ENCODE assay signal across 9 cellular contexts in the genomic region with DNA sequence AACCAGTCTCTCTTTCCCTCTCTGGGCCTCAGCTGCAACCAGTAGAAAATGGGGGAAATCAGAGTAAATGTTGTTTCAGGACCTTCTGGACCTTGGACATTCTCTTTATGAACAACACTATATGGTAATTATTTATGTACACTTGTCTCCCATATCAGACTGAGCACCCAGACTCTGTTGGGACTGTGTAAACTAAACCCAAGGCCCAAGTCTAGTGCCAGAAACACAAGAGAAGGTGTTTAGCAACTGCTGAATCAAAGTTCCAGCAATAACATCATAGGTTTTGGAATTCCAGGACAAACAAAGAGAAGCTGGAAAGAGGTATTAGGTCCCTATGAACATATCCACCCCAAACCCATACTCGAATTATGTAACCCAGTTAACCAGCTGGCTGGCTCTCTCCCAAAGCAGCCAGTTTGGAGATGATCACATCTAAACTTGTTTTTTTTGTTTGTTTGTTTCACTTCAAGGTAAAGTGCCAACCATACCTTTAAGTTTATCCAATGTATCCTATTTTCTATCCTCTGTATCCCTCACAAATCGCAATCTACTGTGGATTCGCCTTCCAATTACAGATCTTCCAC. TPM values are rescaled to one million over a fixed set of nuclear protein-coding genes. Genes with fewer than 3 reads are reported as not detected.
A peak's percentile ranks its signal among the peaks of the same experiment; 100 is the strongest.
DNase-seq lines count a peak whose midpoint lies in the region; ATAC-seq and TF ChIP-seq lines count a peak whose summit lies in the region.
"Had no signal": no experiment of that assay in that cellular context is flagged by ENCODE, and none has a peak within 500 bp of the region (broad histone marks: within the 10 kb centered on the region; RNA-seq: fewer than 3 reads in every experiment).

No MANE protein-coding gene starts in this region.

- H3F3A ChIP-seq in DOHH2 (ENCODE audit: control insufficient read depth, insufficient read depth) (peaks cover 25% of the 10 kb centered on the region; the same call in 1 of the 2 replicates), PC-3 (ENCODE audit: low read length, unreplicated experiment) (no peaks in the 10 kb centered on the region), neural progenitor cell (ENCODE audit: low read depth) (peaks cover 44% of the 10 kb centered on the region)

- CTCF ChIA-PET in PC-3 (lab: Charles Lee) = no interaction called here

- H3K36me3 Mint-ChIP-seq in neural progenitor cell = no peaks in the 10 kb centered on the region

- H3K4me3 ChIP-seq in DOHH2 (ENCODE audit: low read length) = peak overlapping the region; percentile 88; the same call in 1 of the 2 replicates
- no peak overlapping the region for H3K4me3 ChIP-seq in PC-3 (ENCODE audit: low read length)
- H3K4me3 ChIP-seq in effector memory CD4-positive, alpha-beta T cell (ENCODE audit: insufficient read depth, low read depth, low read length, poor library complexity, severe bottlenecking) = no peak overlapping the region
- H3K4me3 ChIP-seq in neural progenitor cell = peak overlapping the region; percentile 75
- no peak overlapping the region for H3K4me3 ChIP-seq in BE2C (ENCODE audit: low read depth, low read length)

- no peak overlapping the region for H3K27ac Mint-ChIP-seq in neural progenitor cell

- H3K9me3 ChIP-seq in DOHH2 (ENCODE audit: control insufficient read depth, insufficient read depth, low read length) (no peaks in the 10 kb centered on the region), PC-3 (ENCODE audit: low read length) (no peaks in the 10 kb centered on the region), neural progenitor cell (ENCODE audit: low read depth) (no peaks in the 10 kb centered on the region), BE2C (no peaks in the 10 kb centered on the region)
- no peaks in the 10 kb centered on the region for H3K9me3 ChIP-seq in effector memory CD4-positive, alpha-beta T cell (ENCODE audit: control insufficient read depth, low read length)
- H3K9me3 ChIP-seq: adrenal gland had no signal

- POLR2A ChIA-PET in PC-3 (lab: Charles Lee; ENCODE audit: unreplicated experiment) = no interaction called here

- H4K20me1 ChIP-seq in DOHH2 (ENCODE audit: control insufficient read depth, insufficient read depth, low read depth, low read length) (peaks cover 14% of the 10 kb centered on the region; the same call in 1 of the 2 replicates), PC-3 (ENCODE audit: low read length) (no peaks in the 10 kb centered on the region), neural progenitor cell (ENCODE audit: low read depth) (peaks cover 50% of the 10 kb centered on the region)

- H3K79me2 ChIP-seq in DOHH2 (ENCODE audit: control insufficient read depth, low read length) = peaks cover 52% of the 10 kb centered on the region
- peaks cover 31% of the 10 kb centered on the region for H3K79me2 ChIP-seq in PC-3 (ENCODE audit: low read length)
- H3K79me2 ChIP-seq in neural progenitor cell (ENCODE audit: low read depth) = peaks cover 90% of the 10 kb centered on the region

- DNase-seq in PC-3 (no peak), neural progenitor cell (ENCODE audit: low spot score) (no peak), NCI-H2227 treated with DMSO at 0.1 percent for 48 hours (lab: John Stamatoyannopoulos, UW) (no peak), NCI-H82 treated with DMSO at 0.1 percent for 48 hours (lab: John Stamatoyannopoulos, UW; ENCODE audit: unreplicated experiment) (no peak), BE2C (no peak)
- DNase-seq in effector memory CD4-positive, alpha-beta T cell = no peak
- DNase-seq in effector CD4-positive, alpha-beta T cell = no peak
- DNase-seq: adrenal gland had no signal

- H2AFZ ChIP-seq in PC-3 (ENCODE audit: low read length) = peak overlapping the region; percentile 72
- H2AFZ ChIP-seq in neural progenitor cell (replicated peaks) = no peak overlapping the region

- H3K4me1 ChIP-seq in DOHH2 (ENCODE audit: control insufficient read depth, low read length) (peaks cover 21% of the 10 kb centered on the region), PC-3 (ENCODE audit: insufficient read depth, low read length) (peaks cover 16% of the 10 kb centered on the region), neural progenitor cell (peaks cover 43% of the 10 kb centered on the region), BE2C (peaks cover 4% of the 10 kb centered on the region)
- H3K4me1 ChIP-seq in effector memory CD4-positive, alpha-beta T cell (ENCODE audit: control insufficient read depth, insufficient read depth, low read length, poor library complexity, severe bottlenecking) = peaks cover 22% of the 10 kb centered on the region

- BruUV-seq in PC-3 (replicated peaks; lab: Mats Ljungman, UMichigan) = no TSS peak

- H3K27me3 ChIP-seq in DOHH2 (ENCODE audit: control insufficient read depth, low read length) = no peaks in the 10 kb centered on the region
- H3K27me3 ChIP-seq in PC-3 (ENCODE audit: low read length) = no peaks in the 10 kb centered on the region
- H3K27me3 ChIP-seq in effector memory CD4-positive, alpha-beta T cell (replicated peaks; ENCODE audit: control insufficient read depth, insufficient read depth, low read length, poor library complexity, severe bottlenecking) = no peaks in the 10 kb centered on the region
- no peaks in the 10 kb centered on the region for H3K27me3 ChIP-seq in neural progenitor cell
- no peaks in the 10 kb centered on the region for H3K27me3 ChIP-seq in BE2C
- H3K27me3 ChIP-seq: adrenal gland had no signal

- H3K27me3 Mint-ChIP-seq in neural progenitor cell (ENCODE audit: insufficient read depth, low read depth) = no peaks in the 10 kb centered on the region

- no peak for ATAC-seq in PC-3

- H3K4me2 ChIP-seq in DOHH2 (ENCODE audit: low read length) = peak overlapping the region; percentile 91
- H3K4me2 ChIP-seq in PC-3 (ENCODE audit: low read length) = peak overlapping the region; percentile 91
- H3K4me2 ChIP-seq in neural progenitor cell = peak overlapping the region; percentile 93

- H3K9me2 ChIP-seq in DOHH2 (replicated peaks; ENCODE audit: control insufficient read depth, low read length) = no peaks in the 10 kb centered on the region
- no peaks in the 10 kb centered on the region for H3K9me2 ChIP-seq in PC-3 (replicated peaks; ENCODE audit: low read length)

- H3K9ac ChIP-seq in PC-3 (ENCODE audit: low read length) (no peak overlapping the region), neural progenitor cell (no peak overlapping the region)

- H3K4me3 Mint-ChIP-seq in neural progenitor cell = peak overlapping the region; percentile 95

- H3K4me1 Mint-ChIP-seq in neural progenitor cell = peaks cover 18% of the 10 kb centered on the region

- TF ChIP-seq CTCF in DOHH2 (IDR thresholded peaks at IDR 0.05; ENCODE audit: low read depth, low read length, poor library complexity, severe bottlenecking) (no peak), PC-3 (conservative IDR thresholded peaks at IDR 0.05; ENCODE audit: low read depth, low read length) (no peak), neural progenitor cell (IDR thresholded peaks at IDR 0.05) (no peak), BE2C (IDR thresholded peaks at IDR 0.05; ENCODE audit: low read depth, low read length) (no peak)

- H3K27ac ChIP-seq in DOHH2 (ENCODE audit: low read depth, low read length) = peak overlapping the region; percentile 83; the same call in 1 of the 2 replicates
- H3K27ac ChIP-seq in PC-3 (ENCODE audit: low read length) = no peak overlapping the region
- peak overlapping the region; percentile 95 for H3K27ac ChIP-seq in effector memory CD4-positive, alpha-beta T cell (ENCODE audit: insufficient read depth, low read length, poor library complexity, severe bottlenecking)
- H3K27ac ChIP-seq in neural progenitor cell = peak overlapping the region; percentile 40

- no peaks in the 10 kb centered on the region for H3K9me3 Mint-ChIP-seq in neural progenitor cell

- H3K36me3 ChIP-seq in DOHH2 (ENCODE audit: control insufficient read depth, low read length) (peaks cover 16% of the 10 kb centered on the region), PC-3 (ENCODE audit: low read depth, low read length) (no peaks in the 10 kb centered on the region), neural progenitor cell (no peaks in the 10 kb centered on the region), BE2C (no peaks in the 10 kb centered on the region)
- H3K36me3 ChIP-seq in effector memory CD4-positive, alpha-beta T cell (ENCODE audit: control insufficient read depth, insufficient read depth, low read length) = no peaks in the 10 kb centered on the region
- H3K36me3 ChIP-seq: adrenal gland had no signal

- intact Hi-C loops in PC-3 (cut with micrococcal nuclease) = loop anchor here (10.0 kb wide), 1 partner anchor 463 kb away; no protein-coding TSS in a partner anchor

RNA-seq across cellular contexts. Expression of gene RNF38, which starts 1.9 kb away (rescaled TPM):
- total RNA-seq in PC-3 (2014; rRNA removed) (4.3 and 9.4 TPM in 2 replicates), neural progenitor cell (ENCODE audit: low replicate concordance) (49.8 and 63.8 TPM in 2 replicates)
- polyA plus RNA-seq in BE2C (2012; ENCODE audit: insufficient read depth, insufficient read length, low read depth) = 2.8 TPM

Comparison
In these comparisons a context has a peak if more than half of its experiments do, and no peak if none do; other contexts are left out.
1. H3K4me3 ChIP-seq: peak in DOHH2 (single experiment) and neural progenitor cell (single experiment); none in PC-3 (single experiment), effector memory CD4-positive, alpha-beta T cell (single experiment) and BE2C (single experiment).
2. Peak in every context shown above with its lines, with median percentiles within 50 percentile points of each other: H3K4me2 ChIP-seq.